In the genomic region with DNA sequence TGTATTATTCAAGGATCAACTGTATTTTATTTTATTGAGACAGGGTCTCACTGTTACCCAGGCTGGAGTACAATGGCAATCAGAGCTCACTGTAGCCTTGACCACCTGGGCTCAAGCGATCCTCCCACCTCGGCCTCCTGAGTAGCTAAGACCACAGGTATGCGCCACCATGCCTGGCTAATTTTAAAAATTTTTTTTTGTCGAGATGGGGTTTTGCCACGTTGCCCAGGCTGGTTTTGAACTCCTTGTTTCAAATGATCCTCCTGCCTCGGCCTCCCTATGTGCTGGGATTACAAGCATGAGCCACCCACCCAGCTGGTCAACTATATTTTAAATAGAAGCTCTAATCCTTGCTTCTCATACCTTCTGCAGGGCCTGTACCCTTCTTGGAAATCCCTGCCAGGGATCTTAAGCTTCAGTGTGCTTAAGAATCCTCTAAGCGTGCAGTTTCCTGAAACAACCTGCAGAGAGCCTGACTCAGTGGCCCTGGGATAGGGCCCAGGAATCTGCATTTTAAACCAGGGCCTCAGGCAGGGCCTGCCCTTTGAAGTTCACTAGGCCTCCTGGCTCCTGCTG, we compare ENCODE assay signal across 11 cellular contexts. TPM values are rescaled to one million over a fixed set of nuclear protein-coding genes. Genes with fewer than 3 reads are reported as not detected.
DNase-seq lines count a peak whose midpoint lies in the region; ATAC-seq, FAIRE-seq and TF ChIP-seq lines count a peak whose summit lies in the region.
"Had no signal": no experiment of that assay in that cellular context is flagged by ENCODE, and none has a peak within 500 bp of the region (broad histone marks: within the 10 kb centered on the region; RNA-seq: fewer than 3 reads in every experiment).

No MANE protein-coding gene starts in this region.

- H3K9ac ChIP-seq in SU-DHL-6 (ENCODE audit: low read length) (peak overlapping the region; percentile 62), stomach smooth muscle (ENCODE audit: low read length in 2 of 2) (peak overlapping the region in 1 of 2 donors; percentile 49)

- POLR2A ChIA-PET in GM10248 (lab: Yijun Ruan, JAX), result interaction anchor here (0.5 to 2.2 kb wide), 5 partner anchors 10 to 1007 kb away, joined by 4 to 7 read pairs (median 6); no protein-coding TSS in a partner anchor

- TF ChIP-seq CTCF in SU-DHL-6 (IDR thresholded peaks at IDR 0.05; ENCODE audit: insufficient read depth, low read length, poor library complexity, severe bottlenecking) (no peak), foreskin keratinocyte (conservative IDR thresholded peaks at IDR 0.05) (no peak), D721Med (IDR thresholded peaks at IDR 0.05; ENCODE audit: insufficient read depth, missing control alignments) (no peak), GM10248 (IDR thresholded peaks at IDR 0.05; ENCODE audit: control extremely low read depth, extremely low read depth, low read depth, missing control alignments) (no peak)

- peak overlapping the region; percentile 98 for H3K27ac ChIP-seq in SU-DHL-6 (ENCODE audit: low read depth, low read length)
- peak overlapping the region; percentile 83 for H3K27ac ChIP-seq in foreskin keratinocyte
- H3K27ac ChIP-seq in stomach smooth muscle (ENCODE audit: low read length), result peak overlapping the region; percentile 85
- H3K27ac ChIP-seq: 22Rv1 had no signal

- peaks cover 92% of the 10 kb centered on the region for H3K79me2 ChIP-seq in SU-DHL-6 (ENCODE audit: insufficient read depth, low read length)

- H3F3A ChIP-seq in SU-DHL-6 (ENCODE audit: insufficient read depth), result peaks cover 46% of the 10 kb centered on the region

- peak overlapping the region; percentile 95 for H3K4me2 ChIP-seq in SU-DHL-6 (ENCODE audit: low read depth, low read length, poor library complexity, severe bottlenecking)

- H3K36me3 ChIP-seq in SU-DHL-6 (ENCODE audit: low read length) (peaks cover 4% of the 10 kb centered on the region; the same call in 1 of the 2 replicates), stomach smooth muscle (ENCODE audit: control insufficient read depth in 2 of 2, insufficient read depth in 2 of 2, low read length in 2 of 2) (peaks cover 0 to 2% of the 10 kb centered on the region in 2 donors)

- no peak overlapping the region for H2AFZ ChIP-seq in SU-DHL-6 (ENCODE audit: low read depth, low read length, severe bottlenecking)

- CTCF ChIA-PET in GM10248 (lab: Yijun Ruan, JAX), result interaction anchor here (0.8 to 11.0 kb wide), 12 partner anchors 8 to 269 kb away, joined by 3 to 100 read pairs (median 6); no protein-coding TSS in a partner anchor

- peaks cover 8% of the 10 kb centered on the region for H3K4me1 ChIP-seq in foreskin keratinocyte
- peaks cover 68% of the 10 kb centered on the region for H3K4me1 ChIP-seq in stomach smooth muscle (ENCODE audit: control insufficient read depth, insufficient read depth, low read length)

- no peaks in the 10 kb centered on the region for H3K9me3 ChIP-seq in SU-DHL-6 (ENCODE audit: insufficient read depth, low read length)
- no peaks in the 10 kb centered on the region for H3K9me3 ChIP-seq in stomach smooth muscle (ENCODE audit: control insufficient read depth in 2 of 2, low read length in 2 of 2)

- DNase-seq in NCI-H82 (lab: John Stamatoyannopoulos, UW) (peak; percentile 70), NCI-H82 treated with DMSO at 0.1 percent for 48 hours (lab: John Stamatoyannopoulos, UW; ENCODE audit: unreplicated experiment) (no peak), foreskin keratinocyte (no peak), D721Med (ENCODE audit: insufficient read length, low spot score) (no peak), GM10248 (ENCODE audit: extremely low spot score) (no peak)
- DNase-seq: NCI-H2227 treated with DMSO at 0.1 percent for 48 hours had no signal

- H3K9me2 ChIP-seq in SU-DHL-6 (replicated peaks; ENCODE audit: insufficient read depth, low read length), result no peaks in the 10 kb centered on the region

- ATAC-seq in foreskin keratinocyte (no peak), HG03135 (IDR thresholded peaks at IDR 0.05; ENCODE audit: unreplicated experiment) (no peak)

- H3K27me3 ChIP-seq in SU-DHL-6 (ENCODE audit: low read length) (no peaks in the 10 kb centered on the region), foreskin keratinocyte (no peaks in the 10 kb centered on the region), stomach smooth muscle (ENCODE audit: control insufficient read depth in 1 of 2, insufficient read depth in 2 of 2, low read length in 2 of 2) (no peaks in the 10 kb centered on the region)

- FAIRE-seq in D721Med (lab: Jason Lieb, UNC), result no peak
- FAIRE-seq: frontal cortex had no signal

- H3K4me3 ChIP-seq in SU-DHL-6 (ENCODE audit: insufficient read depth, low read length, poor library complexity, severe bottlenecking) (peak overlapping the region; percentile 41), stomach smooth muscle (ENCODE audit: low read length in 2 of 2) (no peak overlapping the region)

- H4K20me1 ChIP-seq in SU-DHL-6 (ENCODE audit: low read depth, low read length), result no peaks in the 10 kb centered on the region

RNA-seq across cellular contexts. Expression of gene AKNA, which starts 2.9 kb away (rescaled TPM):
- 5.4 and 7.9 TPM in 2 replicates for total RNA-seq in foreskin keratinocyte
- polyA plus RNA-seq in foreskin keratinocyte, result 4.0 and 5.8 TPM in 2 replicates

RNA-seq across cellular contexts. Expression of gene ORM2, which starts 55.3 kb away (rescaled TPM):
- total RNA-seq in foreskin keratinocyte, result not detected in 2 replicates
- not detected in 2 replicates for polyA plus RNA-seq in foreskin keratinocyte
- total RNA-seq: frontal cortex had no signal
